9 cellular contexts compared by ENCODE assay signal in genomic region chr2:191845248-191845715, GRCh38. TPM values are rescaled to one million over a fixed set of nuclear protein-coding genes. Genes with fewer than 3 reads are reported as not detected.
DNase-seq lines count a peak whose midpoint lies in the region; ATAC-seq, FAIRE-seq and TF ChIP-seq lines count a peak whose summit lies in the region.
"Had no signal": no experiment of that assay in that cellular context is flagged by ENCODE, and none has a peak within 500 bp of the region (broad histone marks: within the 10 kb centered on the region; RNA-seq: fewer than 3 reads in every experiment).

No MANE protein-coding gene starts in this region.

- H3K27ac Mint-ChIP-seq in activated T-helper 1 cell treated with anti-CD3 and anti-CD28 coated beads, Interleukin-12 subunit alpha, Interleukin-12 subunit beta, Interleukin-2, Interleukin-4 antibody, amounts not matched to agents 30 ng/mL and 10 ng/mL and 1 ng/mL, durations not matched to agents 14 hours and 24 hours and 36 hours: no peak overlapping the region

- TF ChIP-seq CTCF in cardiac fibroblast (IDR thresholded peaks at IDR 0.05; ENCODE audit: low read depth, low read length): no peak
- TF ChIP-seq CTCF in kidney (IDR thresholded peaks at IDR 0.05; ENCODE audit: borderline replicate concordance, extremely low read depth, insufficient read depth): no peak
- TF ChIP-seq CTCF in spleen (IDR thresholded peaks at IDR 0.05 in 8 of 11, conservative IDR thresholded peaks at IDR 0.05 in 3 of 11): no peak

- ATAC-seq in GM18498 (IDR thresholded peaks at IDR 0.05; ENCODE audit: unreplicated experiment): no peak

- H3K9me3 ChIP-seq in kidney (ENCODE audit: control insufficient read depth in 1 of 2, low read length in 2 of 2) (no peaks in the 10 kb centered on the region), spleen (no peaks in the 10 kb centered on the region)

- H3K4me3 Mint-ChIP-seq in activated T-helper 1 cell treated with anti-CD3 and anti-CD28 coated beads, Interleukin-12 subunit alpha, Interleukin-12 subunit beta, Interleukin-2, Interleukin-4 antibody, amounts not matched to agents 30 ng/mL and 10 ng/mL and 1 ng/mL, durations not matched to agents 14 hours and 24 hours and 36 hours: no peak overlapping the region
- H3K4me3 Mint-ChIP-seq: neural crest cell had no signal

- H3K36me3 Mint-ChIP-seq in activated T-helper 1 cell treated with anti-CD3 and anti-CD28 coated beads, Interleukin-12 subunit alpha, Interleukin-12 subunit beta, Interleukin-2, Interleukin-4 antibody, amounts not matched to agents 30 ng/mL and 10 ng/mL and 1 ng/mL, durations not matched to agents 14 hours and 24 hours and 36 hours (ENCODE audit: low read depth): no peaks in the 10 kb centered on the region

- peak overlapping the region in 1 of 2 donors; percentile 68 for H3K9ac ChIP-seq in kidney (ENCODE audit: low read length in 2 of 2)

- 10 to 22% (median 15%) methylated on average over 9 of the region's 9 CpGs for WGBS in spleen, 5 donors

- no peak for FAIRE-seq in kidney (lab: Jason Lieb, UNC)

- no peak overlapping the region for H3K4me3 ChIP-seq in H7 (ENCODE audit: insufficient read depth, low read depth, low read length)
- H3K4me3 ChIP-seq in cardiac fibroblast (replicated peaks in 1 of 2; ENCODE audit: low read depth in 2 of 2, low read length in 2 of 2): peak overlapping the region; percentile 41 to 56
- H3K4me3 ChIP-seq in kidney (ENCODE audit: low read length in 2 of 2): peak overlapping the region; percentile 67 to 70
- peak overlapping the region; percentile 27 to 70 (median 46) for H3K4me3 ChIP-seq in spleen

- H3K27ac ChIP-seq in kidney (ENCODE audit: low read depth in 2 of 2, low read length in 2 of 2): no peak overlapping the region
- peak overlapping the region; percentile 74 to 94 (median 86) for H3K27ac ChIP-seq in spleen

- intact Hi-C loops in kidney (cut with DNase I) (no loop called here), spleen (cut with DNase I; ENCODE audit: low total_unique reads) (no loop called here)
- intact Hi-C loops in activated T-helper 1 cell treated with anti-CD3 and anti-CD28 coated beads, Interleukin-12 subunit alpha, Interleukin-12 subunit beta, Interleukin-2, Interleukin-4 antibody, amounts not matched to agents 30 ng/mL and 10 ng/mL and 1 ng/mL, durations not matched to agents 14 hours and 24 hours and 36 hours (cut with micrococcal nuclease): no loop called here

- peaks cover 30% of the 10 kb centered on the region for H3K27me3 Mint-ChIP-seq in activated T-helper 1 cell treated with anti-CD3 and anti-CD28 coated beads, Interleukin-12 subunit alpha, Interleukin-12 subunit beta, Interleukin-2, Interleukin-4 antibody, amounts not matched to agents 30 ng/mL and 10 ng/mL and 1 ng/mL, durations not matched to agents 14 hours and 24 hours and 36 hours (ENCODE audit: insufficient read depth)

- H3K4me1 Mint-ChIP-seq in activated T-helper 1 cell treated with anti-CD3 and anti-CD28 coated beads, Interleukin-12 subunit alpha, Interleukin-12 subunit beta, Interleukin-2, Interleukin-4 antibody, amounts not matched to agents 30 ng/mL and 10 ng/mL and 1 ng/mL, durations not matched to agents 14 hours and 24 hours and 36 hours (ENCODE audit: low read depth): no peaks in the 10 kb centered on the region

- no peaks in the 10 kb centered on the region for H3K9me3 Mint-ChIP-seq in activated T-helper 1 cell treated with anti-CD3 and anti-CD28 coated beads, Interleukin-12 subunit alpha, Interleukin-12 subunit beta, Interleukin-2, Interleukin-4 antibody, amounts not matched to agents 30 ng/mL and 10 ng/mL and 1 ng/mL, durations not matched to agents 14 hours and 24 hours and 36 hours

- DNase-seq in H7 (peak; percentile 40), cardiac fibroblast (ENCODE audit: low read depth in 2 of 2) (peak; percentile 36 to 73), kidney (peak; percentile 75), spleen (peak; percentile 72), T-helper 9 cell (no peak), cortex of kidney (lab: John Stamatoyannopoulos, UW) (no peak)
- DNase-seq in activated T-helper 1 cell treated with anti-CD3 and anti-CD28 coated beads, Interleukin-12 subunit alpha, Interleukin-12 subunit beta, Interleukin-2, Interleukin-4 antibody, amounts not matched to agents 30 ng/mL and 10 ng/mL and 1 ng/mL, durations not matched to agents 14 hours and 24 hours and 36 hours (ENCODE audit: low spot score): no peak

- peaks cover 8 to 12% of the 10 kb centered on the region in 2 donors for H3K4me1 ChIP-seq in kidney (ENCODE audit: control insufficient read depth in 1 of 2, insufficient read depth in 1 of 2, low read depth in 1 of 2, low read length in 2 of 2)
- H3K4me1 ChIP-seq in spleen: peaks cover 0 to 37% (median 12%) of the 10 kb centered on the region in 6 donors

- no peaks in the 10 kb centered on the region for H3K27me3 ChIP-seq in H7 (ENCODE audit: control insufficient read depth, insufficient read depth, low read length)
- peaks cover 0 to 21% (median 0%) of the 10 kb centered on the region in 7 donors for H3K27me3 ChIP-seq in spleen (replicated peaks in 1 of 7)

- TF ChIP-seq POLR2A in spleen (IDR thresholded peaks at IDR 0.05): no peak

- H3K36me3 ChIP-seq in H7 (replicated peaks; ENCODE audit: control insufficient read depth, insufficient read depth, low read length) (no peaks in the 10 kb centered on the region), kidney (ENCODE audit: control insufficient read depth in 1 of 2, insufficient read depth in 2 of 2, low read length in 2 of 2) (no peaks in the 10 kb centered on the region), spleen (no peaks in the 10 kb centered on the region)

RNA-seq across cellular contexts. Expression of gene CAVIN2, which starts 1.6 kb away (rescaled TPM):
- 0.03 TPM in 1 of 2 replicates, not detected in the other for total RNA-seq in H7 (2014; rRNA removed; shearing (Covaris generic))
- total RNA-seq in kidney (55.0 TPM), spleen (100 to 1,000 TPM in 6 of 7 donors, 10 to 100 TPM in 1; 66.5 to 205 (median 169) TPM)
- polyA plus RNA-seq in kidney (ENCODE audit: insufficient read depth, low read depth, low replicate concordance) (17.9 TPM), spleen (10 to 100 TPM; 19.2 to 78.9 (median 23.4) TPM)
- total RNA-seq in activated T-helper 1 cell treated with anti-CD3 and anti-CD28 coated beads, Interleukin-12 subunit alpha, Interleukin-12 subunit beta, Interleukin-2, Interleukin-4 antibody, amounts not matched to agents 30 ng/mL and 10 ng/mL and 1 ng/mL, durations not matched to agents 14 hours and 24 hours and 36 hours: not detected in 2 replicates
- total RNA-seq: neural crest cell had no signal

Comparison
In these comparisons a context has a peak if more than half of its experiments do, and no peak if none do; other contexts are left out.
1. DNase-seq: peak in H7 (single experiment), cardiac fibroblast (2 of 2), kidney (single experiment) and spleen (single experiment); none in T-helper 9 cell (single experiment), cortex of kidney (single experiment) and activated T-helper 1 cell treated with anti-CD3 and anti-CD28 coated beads, Interleukin-12 subunit alpha, Interleukin-12 subunit beta, Interleukin-2, Interleukin-4 antibody, amounts not matched to agents 30 ng/mL and 10 ng/mL and 1 ng/mL, durations not matched to agents 14 hours and 24 hours and 36 hours (single experiment).
2. H3K27ac ChIP-seq: peak in spleen (8 of 8); none in kidney (0 of 2).
3. RNA of gene CAVIN2, which starts 1.6 kb away (total RNA-seq): 66.5 to 205 TPM in spleen and 55.0 TPM in kidney (single experiment); 0.03 TPM in H7 and not detected in activated T-helper 1 cell treated with anti-CD3 and anti-CD28 coated beads, Interleukin-12 subunit alpha, Interleukin-12 subunit beta, Interleukin-2, Interleukin-4 antibody, amounts not matched to agents 30 ng/mL and 10 ng/mL and 1 ng/mL, durations not matched to agents 14 hours and 24 hours and 36 hours; every median in the first group is over 10 times any median in the second.